In the genomic region with DNA sequence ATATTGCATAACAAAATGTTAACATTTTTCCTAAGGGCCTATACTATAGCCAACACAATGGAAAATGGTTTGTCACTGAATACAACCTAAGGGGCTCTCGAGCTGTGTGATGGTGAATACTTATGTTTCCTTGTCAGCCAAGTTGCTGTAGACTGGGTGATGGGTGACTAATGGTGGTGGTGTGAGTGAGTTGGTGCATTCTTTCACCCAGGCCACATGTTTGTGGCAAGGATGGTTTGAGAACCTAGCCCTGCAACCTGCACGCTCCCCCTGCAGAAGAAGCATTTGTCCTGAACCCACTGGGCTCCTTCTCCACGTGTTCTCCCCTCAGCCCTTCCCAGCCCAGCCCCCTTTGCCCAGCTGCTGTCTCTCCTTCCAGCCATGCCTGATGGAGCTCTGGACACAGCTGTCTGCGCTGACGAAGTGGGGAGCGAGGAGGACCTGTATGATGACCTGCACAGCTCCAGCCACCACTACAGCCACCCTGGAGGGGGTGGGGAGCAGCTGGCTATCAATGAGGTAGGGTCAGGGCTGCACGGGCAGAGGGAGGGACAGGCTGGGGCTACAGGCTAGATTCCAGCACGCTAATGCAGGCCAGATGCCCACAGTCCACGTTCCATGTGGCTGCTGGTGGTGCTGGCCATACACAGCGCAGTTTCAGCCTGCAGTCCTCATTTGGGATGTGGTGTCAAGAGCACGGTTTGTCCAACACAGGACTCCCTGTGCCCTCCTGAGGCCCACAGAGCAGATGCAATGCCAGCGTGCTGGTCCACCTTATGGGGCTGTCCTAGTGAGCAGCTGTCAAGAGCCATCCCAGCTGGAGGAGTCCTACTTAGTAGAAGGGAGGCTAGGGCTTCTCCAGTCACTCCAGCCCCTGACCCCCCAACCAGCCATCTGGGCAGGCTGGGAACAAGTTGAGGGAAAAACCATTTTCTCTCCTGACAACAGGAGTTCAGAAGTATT, we compare ENCODE assay signal across 14 cellular contexts.
"Had no signal": no experiment of that assay in that cellular context is flagged by ENCODE, and none has a peak within 500 bp of the region (broad histone marks: within the 10 kb centered on the region; RNA-seq: fewer than 3 reads in every experiment).

No MANE protein-coding gene starts in this region.

- H3K27ac ChIP-seq: psoas muscle, right lobe of liver, thyroid gland had no signal

- H3K4me1 ChIP-seq: psoas muscle, right lobe of liver, thyroid gland had no signal

- H3K27ac Mint-ChIP-seq: activated naive CD4-positive, alpha-beta T cell treated with anti-CD3 and anti-CD28 coated beads, Interleukin-2, amount 50 U/mL, for 24 hours had no signal

- H3K36me3 ChIP-seq: right lobe of liver, thyroid gland had no signal

- H3K36me3 Mint-ChIP-seq: activated naive CD4-positive, alpha-beta T cell treated with anti-CD3 and anti-CD28 coated beads, Interleukin-2, amount 50 U/mL, for 24 hours had no signal

- H3K9me3 ChIP-seq: psoas muscle, right lobe of liver, thyroid gland had no signal

- H3K4me3 ChIP-seq: psoas muscle, right lobe of liver, thyroid gland had no signal

- DNase-seq: activated CD4-positive, alpha-beta T cell treated with anti-CD3 and anti-CD28 coated beads, Interleukin-2, amount 50 U/mL, for 1 hour; activated CD4-positive, CD25-positive, alpha-beta regulatory T cell; activated T-cell treated with anti-CD3 and anti-CD28 coated beads, Interleukin-2, amount 50 U/mL, for 1 hour; amniotic stem cell; caudate nucleus; effector CD4-positive, alpha-beta T cell; foreskin fibroblast; glutamatergic neuron; hypothalamus; psoas muscle; right lobe of liver; stimulated activated CD4-positive, alpha-beta T cell treated with anti-CD3 and anti-CD28 coated beads, Interleukin-1b, Interleukin-23, amount 100 ng/mL, for 48 hours; thyroid gland had no signal

- H3K27me3 ChIP-seq: right lobe of liver, thyroid gland had no signal

- H3K4me1 Mint-ChIP-seq: activated naive CD4-positive, alpha-beta T cell treated with anti-CD3 and anti-CD28 coated beads, Interleukin-2, amount 50 U/mL, for 24 hours had no signal

- ATAC-seq: psoas muscle had no signal

- H3K4me3 Mint-ChIP-seq: activated naive CD4-positive, alpha-beta T cell treated with anti-CD3 and anti-CD28 coated beads, Interleukin-2, amount 50 U/mL, for 24 hours had no signal
